In genomic region chr11:112593440-112593839, GRCh38 we compare ENCODE assay signal across 16 cellular contexts.
"Had no signal": no experiment of that assay in that cellular context is flagged by ENCODE, and none has a peak within 500 bp of the region (broad histone marks: within the 10 kb centered on the region; RNA-seq: fewer than 3 reads in every experiment).

No MANE protein-coding gene starts in this region.

- H3K27me3 ChIP-seq: dorsolateral prefrontal cortex, hepatocyte, right lobe of liver, tibial artery, upper lobe of left lung, uterus had no signal

- H3K27ac ChIP-seq: dorsolateral prefrontal cortex, hepatocyte, psoas muscle, right lobe of liver, tibial artery, upper lobe of left lung, uterus had no signal

- H3K36me3 ChIP-seq: right lobe of liver, tibial artery, upper lobe of left lung, uterus had no signal

- H3K4me1 ChIP-seq: psoas muscle, right lobe of liver, upper lobe of left lung, uterus had no signal

- DNase-seq: dorsolateral prefrontal cortex; effector CD8-positive, alpha-beta T cell; foreskin melanocyte; head of caudate nucleus; left colon; mesendoderm; naive B cell; psoas muscle; retina; right lobe of liver; stimulated activated CD4-positive, alpha-beta T cell treated with anti-CD3 and anti-CD28 coated beads, Interleukin-4, amount 100 ng/mL, for 1 hour; tibial artery; upper lobe of left lung; uterus had no signal

- H3K4me3 ChIP-seq: dorsolateral prefrontal cortex, hepatocyte, psoas muscle, right lobe of liver, tibial artery, upper lobe of left lung, uterus had no signal

- ATAC-seq: left colon; psoas muscle; right lobe of liver; stimulated activated memory B cell treated with anti-CD40 and anti-IgM and Interleukin-4, amounts not matched to agents 10 μg/mL and 1 μg/mL and 100 μg/mL, for 72 hours had no signal

- H3K9me3 ChIP-seq: psoas muscle, right lobe of liver, tibial artery, upper lobe of left lung, uterus had no signal
